In the genomic region with DNA sequence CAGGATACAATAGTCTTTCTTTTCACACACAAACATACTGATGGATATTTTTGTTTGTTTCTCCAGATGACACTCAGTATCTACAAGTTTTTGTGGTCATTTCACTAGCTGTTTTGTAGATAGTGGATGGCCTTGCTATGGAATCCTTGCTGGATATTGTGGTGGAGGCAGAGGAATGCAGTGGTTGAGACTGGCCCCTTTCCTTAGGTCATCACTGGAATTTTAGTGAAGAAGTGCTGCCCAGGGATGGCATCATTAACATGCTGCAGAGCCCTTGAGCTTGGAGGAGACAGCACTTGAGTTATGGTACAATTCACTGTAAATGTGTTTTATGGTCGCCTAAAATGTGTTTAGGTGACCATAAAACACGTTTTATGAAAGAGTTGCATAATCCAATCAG, we compare ENCODE assay signal across 14 cellular contexts.
"Had no signal": no experiment of that assay in that cellular context is flagged by ENCODE, and none has a peak within 500 bp of the region (broad histone marks: within the 10 kb centered on the region; RNA-seq: fewer than 3 reads in every experiment).

No MANE protein-coding gene starts in this region.

- ATAC-seq: activated CD8-positive, alpha-beta T cell treated with anti-CD3 and anti-CD28 coated beads for 36 hours; left lobe of liver; psoas muscle; sciatic nerve; stimulated activated naive CD8-positive, alpha-beta T cell treated with anti-CD3 and anti-CD28 coated beads, Interleukin-15, amount 100 ng/mL, for 72 hours had no signal

- DNase-seq: activated CD8-positive, alpha-beta memory T cell treated with anti-CD3 and anti-CD28 coated beads, Interleukin-2, amount 50 U/mL, for 48 hours; activated CD8-positive, alpha-beta T cell treated with anti-CD3 and anti-CD28 coated beads for 36 hours; activated naive CD8-positive, alpha-beta T cell treated with anti-CD3 and anti-CD28 coated beads, Interleukin-2, amount 10 ng/mL, durations not matched to agents 7 days and 5 days; aorta; effector CD4-positive, alpha-beta T cell; glutamatergic neuron; occipital lobe; psoas muscle; stimulated activated CD4-positive, alpha-beta T cell treated with anti-CD3 and anti-CD28 coated beads, Interleukin-4, amount 100 ng/mL, for 24 hours; stimulated activated naive CD8-positive, alpha-beta T cell treated with anti-CD3 and anti-CD28 coated beads, Interleukin-15, amount 100 ng/mL, for 72 hours had no signal

- H3K4me3 ChIP-seq: cardiac muscle cell, psoas muscle, thoracic aorta had no signal

- H3K36me3 ChIP-seq: cardiac muscle cell, thoracic aorta had no signal

- H3K9me3 ChIP-seq: psoas muscle, thoracic aorta had no signal

- H3K27me3 ChIP-seq: cardiac muscle cell had no signal

- H3K27ac ChIP-seq: cardiac muscle cell, psoas muscle, thoracic aorta had no signal
